In genomic region chr2:163734911-163735691, GRCh38 we compare ENCODE assay signal across 9 cellular contexts. TPM values are rescaled to one million over a fixed set of nuclear protein-coding genes. Genes with fewer than 3 reads are reported as not detected.
A peak's percentile ranks its signal among the peaks of the same experiment; 100 is the strongest.
DNase-seq lines count a peak whose midpoint lies in the region; ATAC-seq and TF ChIP-seq lines count a peak whose summit lies in the region.
"Had no signal": no experiment of that assay in that cellular context is flagged by ENCODE, and none has a peak within 500 bp of the region (broad histone marks: within the 10 kb centered on the region; RNA-seq: fewer than 3 reads in every experiment).

No MANE protein-coding gene starts in this region.

- H3K36me3 ChIP-seq in esophagus muscularis mucosa (no peaks in the 10 kb centered on the region), neuron (ENCODE audit: insufficient read depth, low read length) (no peaks in the 10 kb centered on the region)

- H3K36me3 Mint-ChIP-seq in activated naive CD4-positive, alpha-beta T cell treated with anti-CD3 and anti-CD28 coated beads, Interleukin-2, amount 50 U/mL, for 72 hours, result peaks cover 6 to 13% of the 10 kb centered on the region in 2 donors

- H3K9me3 ChIP-seq in esophagus muscularis mucosa, result no peaks in the 10 kb centered on the region
- no peaks in the 10 kb centered on the region for H3K9me3 ChIP-seq in neuron (ENCODE audit: low read length)

- no peak for TF ChIP-seq EP300 in esophagus muscularis mucosa (IDR thresholded peaks at IDR 0.05)

- DNase-seq in DMS53 (lab: John Stamatoyannopoulos, UW) (peak; percentile 59), NCI-H69 (lab: John Stamatoyannopoulos, UW) (peak; percentile 96), esophagus muscularis mucosa (ENCODE audit: extremely low spot score) (no peak), GM13976 (ENCODE audit: low spot score) (no peak)
- no peak for DNase-seq in activated naive CD4-positive, alpha-beta T cell treated with anti-CD3 and anti-CD28 coated beads, Interleukin-2, amount 50 U/mL, for 72 hours (ENCODE audit: low spot score in 2 of 2)
- DNase-seq: stimulated activated CD4-positive, alpha-beta T cell treated with anti-CD3 and anti-CD28 coated beads, Interleukin-2, amount 100 ng/mL, for 48 hours had no signal

- H2AFZ ChIP-seq in neuron (ENCODE audit: low read depth, low read length), result no peak overlapping the region

- no peak for ATAC-seq in GM21447 (IDR thresholded peaks at IDR 0.05; ENCODE audit: unreplicated experiment)
- ATAC-seq in GM19023 (IDR thresholded peaks at IDR 0.05; ENCODE audit: unreplicated experiment), result no peak
- ATAC-seq in activated naive CD4-positive, alpha-beta T cell treated with anti-CD3 and anti-CD28 coated beads, Interleukin-2, amount 50 U/mL, for 72 hours, result no peak

- H3K27me3 ChIP-seq in esophagus muscularis mucosa (no peaks in the 10 kb centered on the region), neuron (ENCODE audit: insufficient read depth, low read length) (no peaks in the 10 kb centered on the region)

- 3% methylated on average over 17 of the region's 17 CpGs for WGBS in esophagus muscularis mucosa

- in situ Hi-C loops in GM13976 (cut with MboI; ENCODE audit: low sequenced_read_pairs, unreplicated experiment), result no loop called here

- H3K4me3 ChIP-seq in esophagus muscularis mucosa, result peak overlapping the region; percentile 67 to 87 (median 80)
- H3K4me3 ChIP-seq in neuron (ENCODE audit: low read length), result peak overlapping the region; percentile 96

- H3K27ac ChIP-seq in esophagus muscularis mucosa (replicated peaks in 1 of 4), result peak overlapping the region; percentile 93 to 98 (median 94)

- peaks cover 6 to 9% of the 10 kb centered on the region in 2 donors for H3K9me3 Mint-ChIP-seq in activated naive CD4-positive, alpha-beta T cell treated with anti-CD3 and anti-CD28 coated beads, Interleukin-2, amount 50 U/mL, for 72 hours

- no peak overlapping the region for H3K27ac Mint-ChIP-seq in activated naive CD4-positive, alpha-beta T cell treated with anti-CD3 and anti-CD28 coated beads, Interleukin-2, amount 50 U/mL, for 72 hours

- no peak for TF ChIP-seq POLR2A in esophagus muscularis mucosa (IDR thresholded peaks at IDR 0.05; ENCODE audit: low read depth)

- H3K4me1 ChIP-seq in esophagus muscularis mucosa (peaks cover 0 to 41% (median 17%) of the 10 kb centered on the region in 4 donors), neuron (ENCODE audit: insufficient read depth, low read length) (peaks cover 34% of the 10 kb centered on the region)

- no peak for TF ChIP-seq CTCF in esophagus muscularis mucosa (IDR thresholded peaks at IDR 0.05)
- no peak for TF ChIP-seq CTCF in GM13976 (IDR thresholded peaks at IDR 0.05; ENCODE audit: borderline replicate concordance, control extremely low read depth, extremely low read depth, insufficient read depth, missing control alignments)

- intact Hi-C loops in esophagus muscularis mucosa (cut with DNase I), result loop anchor here (5.0 kb wide), 1 partner anchor 388 kb away; no protein-coding TSS in a partner anchor

RNA-seq across cellular contexts. Expression of gene FIGN, which starts 0.7 kb away (rescaled TPM):
- total RNA-seq in esophagus muscularis mucosa, result 10 to 100 TPM in 3 of 4 donors, 1 to 10 TPM in 1; 5.8 to 12.0 (median 11.1) TPM
- total RNA-seq in activated naive CD4-positive, alpha-beta T cell treated with anti-CD3 and anti-CD28 coated beads, Interleukin-2, amount 50 U/mL, for 72 hours, result not detected

Comparison
In these comparisons a context has a peak if more than half of its experiments do, and no peak if none do; other contexts are left out.
1. DNase-seq: peak in DMS53 (single experiment) and NCI-H69 (single experiment); none in esophagus muscularis mucosa (single experiment), GM13976 (single experiment) and activated naive CD4-positive, alpha-beta T cell treated with anti-CD3 and anti-CD28 coated beads, Interleukin-2, amount 50 U/mL, for 72 hours (0 of 2).
2. RNA of gene FIGN, which starts 0.7 kb away (total RNA-seq): 5.8 to 12.0 TPM in esophagus muscularis mucosa; not detected in activated naive CD4-positive, alpha-beta T cell treated with anti-CD3 and anti-CD28 coated beads, Interleukin-2, amount 50 U/mL, for 72 hours; every median in the first group is over 4 times any median in the second.